In genomic region chr1:50416150-50416527, GRCh38 we compare ENCODE assay signal across 1 cellular context.
TF ChIP-seq lines count a peak whose summit lies in the region.

No MANE protein-coding gene starts in this region.

TF ChIP-seq in neural cell, 6 proteins besides CTCF, POLR2A, EP300 and RAD21 (continued from another document):
- no peak for TF ChIP-seq REST (IDR thresholded peaks at IDR 0.05; ENCODE audit: borderline replicate concordance)
